Comparison of ENCODE assay signal across 20 cellular contexts in the genomic region with DNA sequence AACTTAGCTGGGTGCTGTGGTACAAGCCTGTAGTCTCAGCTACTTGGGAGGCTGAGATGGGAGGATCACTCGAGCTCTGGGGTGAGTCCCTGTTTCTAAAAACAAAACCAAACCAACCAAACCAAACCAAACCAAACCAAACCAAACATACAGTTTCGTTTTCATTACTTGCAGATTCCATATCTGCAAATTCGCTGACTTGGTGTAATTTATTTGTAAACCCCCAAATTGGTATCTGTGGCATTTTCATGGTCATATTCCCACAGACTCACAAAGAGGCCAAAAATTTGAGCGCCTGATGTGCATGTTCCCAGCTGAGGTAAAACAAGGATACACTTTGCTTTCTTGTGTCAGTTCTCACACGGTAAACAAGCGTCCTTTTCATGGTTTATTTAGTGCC.
DNase-seq lines count a peak whose midpoint lies in the region; ATAC-seq, FAIRE-seq and TF ChIP-seq lines count a peak whose summit lies in the region.
"Had no signal": no experiment of that assay in that cellular context is flagged by ENCODE, and none has a peak within 500 bp of the region (broad histone marks: within the 10 kb centered on the region; RNA-seq: fewer than 3 reads in every experiment).

No MANE protein-coding gene starts in this region.

- dilution Hi-C loops in IMR-90 (cut with HindIII; ENCODE audit: low sequenced_read_pairs, unreplicated experiment), result no loop called here

- H3K4ac ChIP-seq in IMR-90 (ENCODE audit: low read depth, low read length) (no peak overlapping the region), H1 (replicated peaks; ENCODE audit: insufficient read length, low read depth, low read length) (no peak overlapping the region)

- H3K23me2 ChIP-seq in H1 (ENCODE audit: low read depth, low read length), result no peaks in the 10 kb centered on the region

- DNase-seq in A549 (ENCODE audit: low read depth in 1 of 2, low spot score in 1 of 2), result no peak
- no peak for DNase-seq in IMR-90
- DNase-seq in H1 (ENCODE audit: low read depth in 1 of 2, low spot score in 2 of 2), result no peak
- DNase-seq in G401 (ENCODE audit: low spot score), result no peak
- no peak for DNase-seq in cerebellar nuclear complex (lab: John Stamatoyannopoulos, UW)
- DNase-seq: 8988T; C1 segment of cervical spinal cord; Calu3; CD4-positive, alpha-beta memory T cell; COR-L47; DMS53; DMS79 treated with DMSO at 0.1 percent for 48 hours; GOT3; H7; HCEC 1CT had no signal

- no peak overlapping the region for H3K9ac ChIP-seq in IMR-90 (ENCODE audit: low read depth, low read length)
- H3K9ac ChIP-seq in H1 (replicated peaks in 1 of 4; ENCODE audit: extremely low read depth in 1 of 4, low read depth in 3 of 4, low read length in 3 of 4), result no peak overlapping the region

- H4K20me1 ChIP-seq in IMR-90 (ENCODE audit: insufficient read depth, low read length) (no peaks in the 10 kb centered on the region), H1 (replicated peaks in 1 of 2; ENCODE audit: control insufficient read depth in 1 of 2, insufficient read depth in 2 of 2, low read length in 2 of 2) (no peaks in the 10 kb centered on the region)

- 48% methylated on average over 6 of the region's 6 CpGs for WGBS in A549 (ENCODE audit: missing lambda C conversion rate)
- WGBS in IMR-90 (ENCODE audit: extremely low coverage in 2 of 2, insufficient read length in 1 of 2), 2 experiments, result no CpG with 5 or more reads among the region's 6 CpGs
- WGBS in H1 (ENCODE audit: extremely low coverage in 1 of 2, insufficient coverage in 1 of 2, insufficient read length in 1 of 2, insufficient replicate concordance in 2 of 2, low coverage in 1 of 2, low lambda C conversion rate in 2 of 2, missing lambda C conversion rate in 1 of 2), 2 experiments, result 89% methylated on average over 6 of the region's 6 CpGs; no CpG with 5 or more reads in 1 of the 2 experiments

- intact Hi-C loops in IMR-90 (cut with micrococcal nuclease), result no loop called here

- no peak overlapping the region for H3K56ac ChIP-seq in IMR-90 (ENCODE audit: extremely low read depth, insufficient read depth, low read length)
- no peak overlapping the region for H3K56ac ChIP-seq in H1 (replicated peaks; ENCODE audit: insufficient read length, low read depth, low read length)

- H3K4me1 ChIP-seq in A549 (no peaks in the 10 kb centered on the region), IMR-90 (ENCODE audit: control insufficient read depth, insufficient read depth, low read length) (no peaks in the 10 kb centered on the region; the same call in 1 of the 2 replicates), H1 (replicated peaks in 1 of 4; ENCODE audit: control insufficient read depth in 3 of 4, insufficient read depth in 4 of 4, low read length in 3 of 4) (no peaks in the 10 kb centered on the region)

- TF ChIP-seq EP300 in A549 (IDR thresholded peaks at IDR 0.05), result no peak
- TF ChIP-seq EP300 in H1 (IDR thresholded peaks at IDR 0.05; ENCODE audit: borderline replicate concordance in 1 of 2, low read depth in 2 of 2, low read length in 2 of 2), result no peak

- no peaks in the 10 kb centered on the region for H3K27me3 ChIP-seq in IMR-90 (ENCODE audit: control insufficient read depth, insufficient read depth, low read length)
- no peaks in the 10 kb centered on the region for H3K27me3 ChIP-seq in H1 (replicated peaks in 1 of 4; ENCODE audit: control insufficient read depth in 3 of 4, extremely low read depth in 1 of 4, insufficient read depth in 3 of 4, low read length in 3 of 4)

- H2BK120ac ChIP-seq in IMR-90 (ENCODE audit: low read depth, low read length) (no peak overlapping the region), H1 (replicated peaks; ENCODE audit: low read depth, low read length) (no peak overlapping the region)

- no peak for FAIRE-seq in A549 (lab: Jason Lieb, UNC)
- FAIRE-seq in H1 (lab: Jason Lieb, UNC), result no peak
- FAIRE-seq: G401.6, GM12891, GM18507 had no signal

- H2AK9ac ChIP-seq in IMR-90 (replicated peaks; ENCODE audit: low read depth, low read length, poor library complexity), result no peak overlapping the region

- no peak overlapping the region for H3K14ac ChIP-seq in IMR-90 (replicated peaks; ENCODE audit: low read depth, low read length)
- H3K14ac ChIP-seq in H1 (ENCODE audit: insufficient read length), result no peak overlapping the region

- H4K91ac ChIP-seq in IMR-90 (ENCODE audit: insufficient read depth, low read depth, low read length), result no peak overlapping the region
- no peak overlapping the region for H4K91ac ChIP-seq in H1 (replicated peaks; ENCODE audit: insufficient read length, low read length)

- no peak overlapping the region for H2AFZ ChIP-seq in IMR-90 (replicated peaks; ENCODE audit: low read length, poor library complexity)
- H2AFZ ChIP-seq in H1 (ENCODE audit: low read length), result no peak overlapping the region

- H3K23ac ChIP-seq in IMR-90 (ENCODE audit: low read depth, low read length) (no peak overlapping the region), H1 (ENCODE audit: insufficient read length) (no peak overlapping the region)

- in situ Hi-C loops in IMR-90 (cut with MboI; ENCODE audit: low sequenced_read_pairs) (no loop called here), G401 (cut with HindIII; ENCODE audit: low sequenced_read_pairs) (no loop called here)

- H2BK20ac ChIP-seq in IMR-90 (ENCODE audit: low read depth, low read length) (no peak overlapping the region), H1 (ENCODE audit: low read length) (no peak overlapping the region)

- TF ChIP-seq POLR2A in A549 (IDR thresholded peaks at IDR 0.05; ENCODE audit: low read length), result no peak
- TF ChIP-seq POLR2A in IMR-90 (IDR thresholded peaks at IDR 0.05; ENCODE audit: low read depth, low read length), result no peak
- no peak for TF ChIP-seq POLR2A in H1 (IDR thresholded peaks at IDR 0.05; ENCODE audit: control extremely low read depth in 1 of 2, low read depth in 2 of 2, low read length in 2 of 2)

- H2BK12ac ChIP-seq in H1 (ENCODE audit: low read depth, low read length), result no peak overlapping the region

- H3K4me2 ChIP-seq in A549 (no peak overlapping the region), IMR-90 (ENCODE audit: low read depth, low read length) (no peak overlapping the region), H1 (ENCODE audit: insufficient read depth in 1 of 2, low read depth in 2 of 2, low read length in 2 of 2) (no peak overlapping the region)

- CTCF ChIA-PET in A549 (lab: Yijun Ruan, JAX) (interaction anchor here (1.5 kb wide), 1 partner anchor 16 kb away, joined by 9 read pairs; no protein-coding TSS in a partner anchor), IMR-90 (lab: Yijun Ruan, JAX) (interaction anchor here (0.6 kb wide), 1 partner anchor 1978 kb away, joined by 7 read pairs; no protein-coding TSS in a partner anchor), H1 (lab: Charles Lee; ENCODE audit: partially characterized antibody) (interaction anchor here (0.6 to 1.9 kb wide), 3 partner anchors 15 to 259 kb away, joined by 3 to 4 read pairs (median 3); no protein-coding TSS in a partner anchor)

- no peaks in the 10 kb centered on the region for H3K9me1 ChIP-seq in IMR-90 (ENCODE audit: insufficient read depth, low read length)

- H3K79me1 ChIP-seq in IMR-90 (ENCODE audit: low read depth in 1 of 2, low read length in 2 of 2) (no peaks in the 10 kb centered on the region), H1 (ENCODE audit: low read depth, low read length) (no peaks in the 10 kb centered on the region)

- TF ChIP-seq CTCF in A549 (IDR thresholded peaks at IDR 0.05), result no peak
- no peak for TF ChIP-seq CTCF in IMR-90 (conservative IDR thresholded peaks at IDR 0.05; ENCODE audit: low read depth, low read length)
- TF ChIP-seq CTCF in VCaP (conservative IDR thresholded peaks at IDR 0.05), result no peak
- no peak for TF ChIP-seq CTCF in H1 (IDR thresholded peaks at IDR 0.05; ENCODE audit: control extremely low read depth in 1 of 3, insufficient read depth in 1 of 3, low read depth in 1 of 3, low read length in 3 of 3)

- H3K79me2 ChIP-seq in H1 (ENCODE audit: control insufficient read depth in 1 of 2, insufficient read depth in 2 of 2, low read length in 2 of 2), result no peaks in the 10 kb centered on the region

- TF ChIP-seq RAD21 in A549 (conservative IDR thresholded peaks at IDR 0.05 in 1 of 2, IDR thresholded peaks at IDR 0.05 in 1 of 2), result no peak
- no peak for TF ChIP-seq RAD21 in IMR-90 (IDR thresholded peaks at IDR 0.05; ENCODE audit: low read length)
- TF ChIP-seq RAD21 in H1 (IDR thresholded peaks at IDR 0.05 in 1 of 2, conservative IDR thresholded peaks at IDR 0.05 in 1 of 2; ENCODE audit: low read depth in 2 of 2, low read length in 2 of 2), result no peak

- H3K4me3 ChIP-seq in A549 (no peak overlapping the region), IMR-90 (ENCODE audit: insufficient read depth, low read depth, low read length) (no peak overlapping the region), H1 (ENCODE audit: extremely low read depth in 1 of 4, insufficient read depth in 2 of 4, low read depth in 3 of 4, low read length in 4 of 4) (no peak overlapping the region)

- H2BK15ac ChIP-seq in IMR-90 (ENCODE audit: low read depth, low read length) (no peak overlapping the region), H1 (ENCODE audit: low read length) (no peak overlapping the region)

- H4K5ac ChIP-seq in IMR-90 (ENCODE audit: low read depth, low read length) (no peak overlapping the region), H1 (ENCODE audit: insufficient read length, low read depth, low read length) (no peak overlapping the region)

- ATAC-seq in A549 (no peak), IMR-90 (ENCODE audit: low read depth) (no peak), HG03469 (IDR thresholded peaks at IDR 0.05; ENCODE audit: unreplicated experiment) (no peak)

- H3K27ac ChIP-seq in A549 (no peak overlapping the region), IMR-90 (ENCODE audit: insufficient read depth, low read length) (no peak overlapping the region), VCaP (peak overlapping the region; percentile 52), H1 (ENCODE audit: low read depth, low read length) (no peak overlapping the region)

- H3K9me3 ChIP-seq in A549 (no peaks in the 10 kb centered on the region), IMR-90 (ENCODE audit: control insufficient read depth, insufficient read depth, low read length) (no peaks in the 10 kb centered on the region), H1 (ENCODE audit: insufficient read depth in 2 of 2, low read depth in 1 of 2, low read length in 1 of 2) (no peaks in the 10 kb centered on the region)

- POLR2A ChIA-PET in A549 (lab: Yijun Ruan, JAX) (no interaction called here), IMR-90 (lab: Charles Lee; ENCODE audit: unreplicated experiment) (no interaction called here), H1 (lab: Charles Lee; ENCODE audit: partially characterized antibody) (no interaction called here)

- H2AK5ac ChIP-seq in IMR-90 (ENCODE audit: low read depth, low read length) (no peak overlapping the region), H1 (ENCODE audit: low read depth, low read length) (no peak overlapping the region)

- H3K36me3 ChIP-seq in IMR-90 (ENCODE audit: control insufficient read depth, insufficient read depth, low read length), result peaks cover 10% of the 10 kb centered on the region; the same call in 1 of the 2 replicates
- H3K36me3 ChIP-seq in H1 (ENCODE audit: control insufficient read depth in 2 of 4, insufficient read depth in 4 of 4, low read length in 3 of 4), result peaks cover 0 to 28% (median 15%) of the 10 kb centered on the region in 4 experiments; a peak in 6 of 8 replicates

- H3K18ac ChIP-seq in IMR-90 (ENCODE audit: low read depth, low read length) (no peak overlapping the region), H1 (ENCODE audit: extremely low read depth, low read length) (no peak overlapping the region)

- no peak overlapping the region for H2BK5ac ChIP-seq in IMR-90 (ENCODE audit: low read depth, low read length, poor library complexity, severe bottlenecking)
- H2BK5ac ChIP-seq in H1 (ENCODE audit: low read depth, low read length), result no peak overlapping the region

- H4K8ac ChIP-seq in IMR-90 (ENCODE audit: low read depth in 2 of 2, low read length in 2 of 2) (no peak overlapping the region), H1 (ENCODE audit: extremely low read depth, insufficient read depth, low read length) (no peak overlapping the region)

- no TSS peak for BruUV-seq in IMR-90 (replicated peaks; lab: Mats Ljungman, UMichigan)
